Comparison of ENCODE assay signal across 1 cellular context in the genomic region with DNA sequence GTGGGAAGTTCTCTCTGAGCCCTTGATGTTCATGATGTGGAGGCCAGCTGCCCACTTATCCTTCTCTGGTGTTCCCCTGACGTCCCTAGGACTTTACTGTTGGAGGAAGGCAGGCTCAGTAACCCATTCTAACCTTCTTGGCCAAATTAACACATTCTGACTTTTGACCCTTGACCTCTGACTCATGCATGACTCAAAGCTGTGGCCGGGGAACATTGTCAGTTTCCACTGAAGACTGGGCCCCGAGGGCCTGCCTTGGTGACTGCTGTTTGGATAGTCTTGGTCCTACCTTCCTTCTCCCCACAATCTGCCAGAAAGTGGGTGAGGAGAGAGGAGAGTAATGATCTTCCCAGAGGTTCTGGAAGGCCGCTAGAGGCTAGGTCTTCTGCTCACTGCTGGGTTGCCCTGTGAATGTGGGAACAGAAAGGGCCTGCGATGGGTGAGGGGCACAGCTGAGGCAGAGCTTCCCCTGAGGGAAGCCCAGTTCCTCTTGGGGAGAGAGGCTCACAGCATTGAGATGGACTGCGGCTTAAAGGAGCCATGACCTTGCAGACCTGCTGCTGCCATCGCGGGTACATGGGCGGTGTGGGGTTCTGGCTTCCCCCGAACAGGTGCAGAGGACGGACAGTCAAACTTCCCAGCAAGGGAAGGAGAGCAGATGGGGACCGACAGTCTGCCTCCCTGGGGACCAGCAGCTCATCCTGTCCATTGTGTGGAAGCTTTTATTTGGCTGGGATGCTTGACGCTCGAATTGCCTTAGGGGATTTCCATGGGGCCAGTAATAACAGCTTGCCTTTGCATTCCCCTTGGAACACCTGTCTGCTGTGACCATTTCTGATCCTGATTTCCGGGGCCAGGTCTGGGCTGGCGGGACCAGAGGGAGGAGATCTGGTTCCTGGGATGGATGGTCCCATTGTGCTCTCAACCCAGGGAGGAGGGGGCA.
A peak's percentile ranks its signal among the peaks of the same experiment; 100 is the strongest.
TF ChIP-seq lines count a peak whose summit lies in the region.

No MANE protein-coding gene starts in this region.

TF ChIP-seq in K562, 482 proteins besides CTCF, POLR2A, EP300 and RAD21 (continued from another document):
- TF ChIP-seq, protein P1, sequence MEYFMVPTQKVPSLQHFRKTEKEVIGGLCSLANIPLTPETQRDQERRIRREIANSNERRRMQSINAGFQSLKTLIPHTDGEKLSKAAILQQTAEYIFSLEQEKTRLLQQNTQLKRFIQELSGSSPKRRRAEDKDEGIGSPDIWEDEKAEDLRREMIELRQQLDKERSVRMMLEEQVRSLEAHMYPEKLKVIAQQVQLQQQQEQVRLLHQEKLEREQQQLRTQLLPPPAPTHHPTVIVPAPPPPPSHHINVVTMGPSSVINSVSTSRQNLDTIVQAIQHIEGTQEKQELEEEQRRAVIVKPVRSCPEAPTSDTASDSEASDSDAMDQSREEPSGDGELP (CRISPR knock-in tag; IDR thresholded peaks at IDR 0.05; ENCODE audit: borderline replicate concordance) = peak; percentile 54
- no peak for TF ChIP-seq MEF2D (tag; conservative IDR thresholded peaks at IDR 0.05; ENCODE audit: low read depth)
- TF ChIP-seq, protein P2, sequence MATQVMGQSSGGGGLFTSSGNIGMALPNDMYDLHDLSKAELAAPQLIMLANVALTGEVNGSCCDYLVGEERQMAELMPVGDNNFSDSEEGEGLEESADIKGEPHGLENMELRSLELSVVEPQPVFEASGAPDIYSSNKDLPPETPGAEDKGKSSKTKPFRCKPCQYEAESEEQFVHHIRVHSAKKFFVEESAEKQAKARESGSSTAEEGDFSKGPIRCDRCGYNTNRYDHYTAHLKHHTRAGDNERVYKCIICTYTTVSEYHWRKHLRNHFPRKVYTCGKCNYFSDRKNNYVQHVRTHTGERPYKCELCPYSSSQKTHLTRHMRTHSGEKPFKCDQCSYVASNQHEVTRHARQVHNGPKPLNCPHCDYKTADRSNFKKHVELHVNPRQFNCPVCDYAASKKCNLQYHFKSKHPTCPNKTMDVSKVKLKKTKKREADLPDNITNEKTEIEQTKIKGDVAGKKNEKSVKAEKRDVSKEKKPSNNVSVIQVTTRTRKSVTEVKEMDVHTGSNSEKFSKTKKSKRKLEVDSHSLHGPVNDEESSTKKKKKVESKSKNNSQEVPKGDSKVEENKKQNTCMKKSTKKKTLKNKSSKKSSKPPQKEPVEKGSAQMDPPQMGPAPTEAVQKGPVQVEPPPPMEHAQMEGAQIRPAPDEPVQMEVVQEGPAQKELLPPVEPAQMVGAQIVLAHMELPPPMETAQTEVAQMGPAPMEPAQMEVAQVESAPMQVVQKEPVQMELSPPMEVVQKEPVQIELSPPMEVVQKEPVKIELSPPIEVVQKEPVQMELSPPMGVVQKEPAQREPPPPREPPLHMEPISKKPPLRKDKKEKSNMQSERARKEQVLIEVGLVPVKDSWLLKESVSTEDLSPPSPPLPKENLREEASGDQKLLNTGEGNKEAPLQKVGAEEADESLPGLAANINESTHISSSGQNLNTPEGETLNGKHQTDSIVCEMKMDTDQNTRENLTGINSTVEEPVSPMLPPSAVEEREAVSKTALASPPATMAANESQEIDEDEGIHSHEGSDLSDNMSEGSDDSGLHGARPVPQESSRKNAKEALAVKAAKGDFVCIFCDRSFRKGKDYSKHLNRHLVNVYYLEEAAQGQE (CRISPR knock-in tag; IDR thresholded peaks at IDR 0.05; ENCODE audit: low read depth) = no peak
- TF ChIP-seq FOXK1 (CRISPR knock-in tag; IDR thresholded peaks at IDR 0.05; ENCODE audit: borderline replicate concordance) = no peak
